Comparison of ENCODE assay signal across 8 cellular contexts in genomic region chr6:29653452-29654038, GRCh38. TPM values are rescaled to one million over a fixed set of nuclear protein-coding genes. Genes with fewer than 3 reads are reported as not detected.
DNase-seq lines count a peak whose midpoint lies in the region; ATAC-seq lines count a peak whose summit lies in the region.

No MANE protein-coding gene starts in this region.

- no peak overlapping the region for H3K27ac Mint-ChIP-seq in stimulated activated naive B cell treated with anti-CD40 and anti-IgM and Interleukin-4, amounts not matched to agents 10 μg/mL and 1 μg/mL and 100 μg/mL, for 72 hours

- H3K4me3 Mint-ChIP-seq in stimulated activated naive B cell treated with anti-CD40 and anti-IgM and Interleukin-4, amounts not matched to agents 10 μg/mL and 1 μg/mL and 100 μg/mL, for 72 hours = no peak overlapping the region

- in situ Hi-C loops in T47D (cut with HindIII; ENCODE audit: low pct_unique_long_range_greater_than_20kb, low sequenced_read_pairs) = no loop called here

- peak; percentile 48 for ATAC-seq in left lobe of liver
- no peak for ATAC-seq in stimulated activated naive B cell treated with anti-CD40 and anti-IgM and Interleukin-4, amounts not matched to agents 10 μg/mL and 1 μg/mL and 100 μg/mL, for 72 hours (replicated peaks)

- H3K36me3 Mint-ChIP-seq in stimulated activated naive B cell treated with anti-CD40 and anti-IgM and Interleukin-4, amounts not matched to agents 10 μg/mL and 1 μg/mL and 100 μg/mL, for 72 hours = no peaks in the 10 kb centered on the region

- peaks cover 7 to 18% of the 10 kb centered on the region in 2 donors for H3K4me1 Mint-ChIP-seq in stimulated activated naive B cell treated with anti-CD40 and anti-IgM and Interleukin-4, amounts not matched to agents 10 μg/mL and 1 μg/mL and 100 μg/mL, for 72 hours

- peak; percentile 20 for DNase-seq in NK-92 treated with Interleukin-12 subunit alpha and Interleukin-12 subunit beta, amount 100 ng/mL, for 24 hours (lab: John Stamatoyannopoulos, UW)
- DNase-seq in NK-92 (lab: John Stamatoyannopoulos, UW; ENCODE audit: unreplicated experiment) = no peak
- peak; percentile 42 for DNase-seq in MV-4-11 (lab: John Stamatoyannopoulos, UW)
- peak; percentile 59 for DNase-seq in RPMI7951 (ENCODE audit: low read depth)
- peak; percentile 43 to 75 for DNase-seq in T47D (ENCODE audit: low read depth in 1 of 2, low spot score in 1 of 2)
- DNase-seq in left lobe of liver (ENCODE audit: low spot score) = no peak
- peak; percentile 40 for DNase-seq in stromal cell of bone marrow (ENCODE audit: low read depth)
- no peak for DNase-seq in stimulated activated naive B cell treated with anti-CD40 and anti-IgM and Interleukin-4, amounts not matched to agents 10 μg/mL and 1 μg/mL and 100 μg/mL, for 72 hours

- peaks cover 21 to 34% of the 10 kb centered on the region in 2 donors for H3K27me3 Mint-ChIP-seq in stimulated activated naive B cell treated with anti-CD40 and anti-IgM and Interleukin-4, amounts not matched to agents 10 μg/mL and 1 μg/mL and 100 μg/mL, for 72 hours

- no peaks in the 10 kb centered on the region for H3K9me3 Mint-ChIP-seq in stimulated activated naive B cell treated with anti-CD40 and anti-IgM and Interleukin-4, amounts not matched to agents 10 μg/mL and 1 μg/mL and 100 μg/mL, for 72 hours

RNA-seq across cellular contexts. Expression of gene MOG, which starts 3.3 kb away (rescaled TPM):
- not detected in 2 replicates for total RNA-seq in RPMI7951 (2014; rRNA removed; shearing (Covaris generic))
- total RNA-seq in left lobe of liver = not detected

RNA-seq across cellular contexts. Expression of gene GABBR1, which starts 20.6 kb away (rescaled TPM):
- 3.3 and 5.0 TPM in 2 replicates for total RNA-seq in RPMI7951 (2014; rRNA removed; shearing (Covaris generic))
- total RNA-seq in left lobe of liver = 3.0 TPM

RNA-seq across cellular contexts. Expression of gene ZFP57, which starts 27.4 kb away (rescaled TPM):
- not detected in 2 replicates for total RNA-seq in RPMI7951 (2014; rRNA removed; shearing (Covaris generic))
- total RNA-seq in left lobe of liver = not detected

Comparison
In these comparisons a context has a peak if more than half of its experiments do, and no peak if none do; other contexts are left out.
1. DNase-seq: peak in NK-92 treated with Interleukin-12 subunit alpha and Interleukin-12 subunit beta, amount 100 ng/mL, for 24 hours (single experiment), MV-4-11 (single experiment), RPMI7951 (single experiment), T47D (2 of 2) and stromal cell of bone marrow (single experiment); none in NK-92 (single experiment), left lobe of liver (single experiment) and stimulated activated naive B cell treated with anti-CD40 and anti-IgM and Interleukin-4, amounts not matched to agents 10 μg/mL and 1 μg/mL and 100 μg/mL, for 72 hours (single experiment).